8 cellular contexts compared by ENCODE assay signal in the genomic region with DNA sequence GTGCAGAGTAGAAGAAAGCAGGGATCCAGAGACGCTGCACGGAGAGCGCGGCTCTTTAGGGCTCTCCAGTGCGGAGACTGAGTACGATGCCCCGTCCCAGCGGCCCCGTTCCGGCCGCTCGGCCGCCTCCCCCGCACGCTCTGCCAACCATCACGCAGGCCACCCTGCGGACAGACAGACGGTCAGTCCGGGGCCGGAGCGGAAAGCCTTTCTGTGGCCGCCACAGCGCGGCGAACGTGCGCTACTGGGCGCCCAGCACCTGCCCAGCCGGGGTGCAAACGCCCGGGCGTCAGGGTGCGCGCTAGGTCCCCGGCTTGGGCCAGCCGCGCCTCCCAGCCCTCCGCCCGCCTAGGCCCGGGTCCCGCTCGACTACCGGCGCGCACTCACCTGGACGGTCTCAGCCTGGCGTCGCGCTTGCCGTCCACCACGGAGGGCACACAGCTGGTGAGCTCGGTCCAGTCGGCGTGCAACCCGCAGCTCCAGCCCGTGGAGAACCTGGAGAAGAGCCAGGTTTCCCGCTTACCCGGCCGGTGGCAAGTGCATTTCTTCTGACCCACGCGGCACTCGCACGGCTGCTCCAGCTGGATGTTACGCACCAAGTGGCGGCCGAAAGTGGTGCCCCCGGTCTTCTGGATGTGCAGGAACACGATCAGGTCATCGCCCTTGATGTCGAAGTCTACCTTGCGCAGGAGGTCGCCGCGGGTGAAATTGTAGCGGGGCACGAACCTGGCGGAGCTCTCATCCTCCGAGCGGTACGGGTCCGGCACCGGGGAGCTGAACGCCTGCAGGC. TPM values are rescaled to one million over a fixed set of nuclear protein-coding genes. Genes with fewer than 3 reads are reported as not detected.
A peak's percentile ranks its signal among the peaks of the same experiment; 100 is the strongest.
DNase-seq lines count a peak whose midpoint lies in the region; ATAC-seq and TF ChIP-seq lines count a peak whose summit lies in the region.

No MANE protein-coding gene starts in this region.

- TF ChIP-seq EP300 in SK-N-SH (IDR thresholded peaks at IDR 0.05; ENCODE audit: borderline replicate concordance in 1 of 2, low read depth in 1 of 2, low read length in 1 of 2): no peak

- no peak overlapping the region for H3K4me2 ChIP-seq in SK-N-SH

- 62% methylated on average over 5 of the region's 83 CpGs for WGBS in SK-N-SH (ENCODE audit: low lambda C conversion rate)
- 0 to 35% (median 1%) methylated on average over 36 to 83 of the region's 83 CpGs for whole genome bisulfite sequencing in psoas muscle, 3 donors

- peak overlapping the region in 1 of 2 experiments; percentile 53; a peak in 1 of 4 replicates for H3K27ac ChIP-seq in SK-N-SH (ENCODE audit: low read depth in 2 of 2, low read length in 1 of 2)
- H3K27ac ChIP-seq in foreskin keratinocyte: no peak overlapping the region
- no peak overlapping the region for H3K27ac ChIP-seq in psoas muscle

- intact Hi-C loops in psoas muscle (cut with DNase I): loop anchor here (5.0 to 10.0 kb wide), 2 partner anchors 212 to 214 kb away; no protein-coding TSS in a partner anchor

- H3F3A ChIP-seq in SK-N-SH (replicated peaks; ENCODE audit: insufficient read depth): no peaks in the 10 kb centered on the region

- H3K36me3 ChIP-seq in SK-N-SH (replicated peaks in 1 of 2; ENCODE audit: control insufficient read depth in 1 of 2, insufficient read depth in 2 of 2, low read length in 1 of 2): no peaks in the 10 kb centered on the region
- H3K36me3 ChIP-seq in psoas muscle (ENCODE audit: insufficient read depth in 1 of 2, low read depth in 1 of 2): no peaks in the 10 kb centered on the region

- peaks cover 41% of the 10 kb centered on the region for H3K27me3 ChIP-seq in SK-N-SH (ENCODE audit: insufficient read depth)
- peaks cover 33% of the 10 kb centered on the region for H3K27me3 ChIP-seq in foreskin keratinocyte
- peaks cover 0 to 48% (median 0%) of the 10 kb centered on the region in 3 donors for H3K27me3 ChIP-seq in psoas muscle (ENCODE audit: insufficient read depth in 3 of 3, low read length in 2 of 3)

- H3K4me1 ChIP-seq in SK-N-SH (ENCODE audit: control insufficient read depth in 1 of 2, insufficient read depth in 2 of 2, low read depth in 1 of 2, low read length in 1 of 2): peaks cover 0 to 18% of the 10 kb centered on the region in 2 experiments; a peak in 1 of 4 replicates
- H3K4me1 ChIP-seq in foreskin keratinocyte: no peaks in the 10 kb centered on the region
- no peaks in the 10 kb centered on the region for H3K4me1 ChIP-seq in psoas muscle

- no peaks in the 10 kb centered on the region for H3K79me2 ChIP-seq in SK-N-SH (ENCODE audit: insufficient read depth)

- peak; percentile 47 for DNase-seq in ELF-1 (ENCODE audit: low read depth, low spot score)
- peak; percentile 59 for DNase-seq in SK-N-SH
- DNase-seq in foreskin keratinocyte: no peak
- peak in 1 of 2 donors; percentile 13 for DNase-seq in psoas muscle
- DNase-seq in NCI-H1092 (lab: John Stamatoyannopoulos, UW): no peak
- DNase-seq in DMS79 (lab: John Stamatoyannopoulos, UW): no peak

- H3K4me3 ChIP-seq in SK-N-SH (ENCODE audit: low read depth in 2 of 2, low read length in 1 of 2): peak overlapping the region in 1 of 2 experiments; percentile 48; a peak in 2 of 4 replicates
- H3K4me3 ChIP-seq in psoas muscle: peak overlapping the region; percentile 66

- POLR2A ChIA-PET in SK-N-SH (lab: Yijun Ruan, JAX): interaction anchor here (1.1 to 2.1 kb wide), 3 partner anchors 10 to 26 kb away, joined by 3 to 6 read pairs (median 4); no protein-coding TSS in a partner anchor

- H3K9me3 ChIP-seq in SK-N-SH (no peaks in the 10 kb centered on the region), psoas muscle (no peaks in the 10 kb centered on the region)

- CTCF ChIA-PET in SK-N-SH (lab: Yijun Ruan, JAX): interaction anchor here (0.9 to 1.6 kb wide), 7 partner anchors 10 to 1115 kb away, joined by 3 to 10 read pairs (median 4); no protein-coding TSS in a partner anchor

- no peaks in the 10 kb centered on the region for H3K9me2 ChIP-seq in SK-N-SH

- H2AFZ ChIP-seq in SK-N-SH (ENCODE audit: low read depth): no peak overlapping the region

- TF ChIP-seq CTCF in SK-N-SH (IDR thresholded peaks at IDR 0.05) (no peak), foreskin keratinocyte (conservative IDR thresholded peaks at IDR 0.05) (no peak), psoas muscle (IDR thresholded peaks at IDR 0.05) (no peak)

- ATAC-seq in foreskin keratinocyte (peak; percentile 17), psoas muscle (peak; percentile 13 to 45 (median 37)), HG03354 (IDR thresholded peaks at IDR 0.05; ENCODE audit: poor library complexity, severe bottlenecking, unreplicated experiment) (no peak), HG02588 (IDR thresholded peaks at IDR 0.05; ENCODE audit: unreplicated experiment) (no peak)

- TF ChIP-seq RAD21 in SK-N-SH (IDR thresholded peaks at IDR 0.05; ENCODE audit: low read length): peak; percentile 5; the same call in 1 of the 2 replicates

- no peak overlapping the region for H3K9ac ChIP-seq in SK-N-SH

- no peaks in the 10 kb centered on the region for H4K20me1 ChIP-seq in SK-N-SH (ENCODE audit: insufficient read depth)

TF ChIP-seq in SK-N-SH, 30 proteins besides CTCF, POLR2A, EP300 and RAD21:
- TF ChIP-seq GABPA (IDR thresholded peaks at IDR 0.05; ENCODE audit: low read depth): no peak
- TF ChIP-seq, protein P1, sequence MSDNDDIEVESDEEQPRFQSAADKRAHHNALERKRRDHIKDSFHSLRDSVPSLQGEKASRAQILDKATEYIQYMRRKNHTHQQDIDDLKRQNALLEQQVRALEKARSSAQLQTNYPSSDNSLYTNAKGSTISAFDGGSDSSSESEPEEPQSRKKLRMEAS (IDR thresholded peaks at IDR 0.05; ENCODE audit: low read depth): no peak
- no peak for TF ChIP-seq SMC3 (IDR thresholded peaks at IDR 0.05; ENCODE audit: low read depth, low read length)
- TF ChIP-seq, protein P2, sequence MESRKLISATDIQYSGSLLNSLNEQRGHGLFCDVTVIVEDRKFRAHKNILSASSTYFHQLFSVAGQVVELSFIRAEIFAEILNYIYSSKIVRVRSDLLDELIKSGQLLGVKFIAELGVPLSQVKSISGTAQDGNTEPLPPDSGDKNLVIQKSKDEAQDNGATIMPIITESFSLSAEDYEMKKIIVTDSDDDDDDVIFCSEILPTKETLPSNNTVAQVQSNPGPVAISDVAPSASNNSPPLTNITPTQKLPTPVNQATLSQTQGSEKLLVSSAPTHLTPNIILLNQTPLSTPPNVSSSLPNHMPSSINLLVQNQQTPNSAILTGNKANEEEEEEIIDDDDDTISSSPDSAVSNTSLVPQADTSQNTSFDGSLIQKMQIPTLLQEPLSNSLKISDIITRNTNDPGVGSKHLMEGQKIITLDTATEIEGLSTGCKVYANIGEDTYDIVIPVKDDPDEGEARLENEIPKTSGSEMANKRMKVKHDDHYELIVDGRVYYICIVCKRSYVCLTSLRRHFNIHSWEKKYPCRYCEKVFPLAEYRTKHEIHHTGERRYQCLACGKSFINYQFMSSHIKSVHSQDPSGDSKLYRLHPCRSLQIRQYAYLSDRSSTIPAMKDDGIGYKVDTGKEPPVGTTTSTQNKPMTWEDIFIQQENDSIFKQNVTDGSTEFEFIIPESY (IDR thresholded peaks at IDR 0.05; ENCODE audit: borderline replicate concordance, low read depth): no peak
- TF ChIP-seq, protein P3, sequence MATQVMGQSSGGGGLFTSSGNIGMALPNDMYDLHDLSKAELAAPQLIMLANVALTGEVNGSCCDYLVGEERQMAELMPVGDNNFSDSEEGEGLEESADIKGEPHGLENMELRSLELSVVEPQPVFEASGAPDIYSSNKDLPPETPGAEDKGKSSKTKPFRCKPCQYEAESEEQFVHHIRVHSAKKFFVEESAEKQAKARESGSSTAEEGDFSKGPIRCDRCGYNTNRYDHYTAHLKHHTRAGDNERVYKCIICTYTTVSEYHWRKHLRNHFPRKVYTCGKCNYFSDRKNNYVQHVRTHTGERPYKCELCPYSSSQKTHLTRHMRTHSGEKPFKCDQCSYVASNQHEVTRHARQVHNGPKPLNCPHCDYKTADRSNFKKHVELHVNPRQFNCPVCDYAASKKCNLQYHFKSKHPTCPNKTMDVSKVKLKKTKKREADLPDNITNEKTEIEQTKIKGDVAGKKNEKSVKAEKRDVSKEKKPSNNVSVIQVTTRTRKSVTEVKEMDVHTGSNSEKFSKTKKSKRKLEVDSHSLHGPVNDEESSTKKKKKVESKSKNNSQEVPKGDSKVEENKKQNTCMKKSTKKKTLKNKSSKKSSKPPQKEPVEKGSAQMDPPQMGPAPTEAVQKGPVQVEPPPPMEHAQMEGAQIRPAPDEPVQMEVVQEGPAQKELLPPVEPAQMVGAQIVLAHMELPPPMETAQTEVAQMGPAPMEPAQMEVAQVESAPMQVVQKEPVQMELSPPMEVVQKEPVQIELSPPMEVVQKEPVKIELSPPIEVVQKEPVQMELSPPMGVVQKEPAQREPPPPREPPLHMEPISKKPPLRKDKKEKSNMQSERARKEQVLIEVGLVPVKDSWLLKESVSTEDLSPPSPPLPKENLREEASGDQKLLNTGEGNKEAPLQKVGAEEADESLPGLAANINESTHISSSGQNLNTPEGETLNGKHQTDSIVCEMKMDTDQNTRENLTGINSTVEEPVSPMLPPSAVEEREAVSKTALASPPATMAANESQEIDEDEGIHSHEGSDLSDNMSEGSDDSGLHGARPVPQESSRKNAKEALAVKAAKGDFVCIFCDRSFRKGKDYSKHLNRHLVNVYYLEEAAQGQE (IDR thresholded peaks at IDR 0.05; ENCODE audit: low read depth, low read length): no peak
- TF ChIP-seq SIN3A (IDR thresholded peaks at IDR 0.05; ENCODE audit: borderline replicate concordance, low read depth, low read length): no peak
- no peak for TF ChIP-seq JUND (IDR thresholded peaks at IDR 0.05)
- TF ChIP-seq ELF1 (IDR thresholded peaks at IDR 0.05): no peak
- TF ChIP-seq RXRA (IDR thresholded peaks at IDR 0.05; ENCODE audit: borderline replicate concordance, low read depth): no peak
- TF ChIP-seq MXI1 (IDR thresholded peaks at IDR 0.05; ENCODE audit: low read depth, low read length): no peak
- TF ChIP-seq CHD2 (IDR thresholded peaks at IDR 0.05; ENCODE audit: low read length, partially characterized antibody): no peak
- no peak for TF ChIP-seq POLR2AphosphoS5 (IDR thresholded peaks at IDR 0.05; ENCODE audit: low read depth, low read length)
TF ChIP-seq in SK-N-SH: peak in this region for 0.

RNA-seq across cellular contexts. Expression of a gene that starts 1.8 kb away (rescaled TPM):
- 0.05 and 0.18 TPM in 2 replicates for polyA plus RNA-seq in SK-N-SH (2012; rRNA removed)
- polyA plus RNA-seq in SK-N-SH (2012; cell fraction: cytosol; rRNA removed): 0.18 and 0.31 TPM in 2 replicates
- polyA plus RNA-seq in SK-N-SH (2012; cell fraction: nucleus; rRNA removed): 0.02 and 0.08 TPM in 2 replicates
- total RNA-seq in foreskin keratinocyte: 1.3 and 1.5 TPM in 2 replicates
- 0.50 and 0.56 TPM in 2 replicates for polyA plus RNA-seq in foreskin keratinocyte
- total RNA-seq in psoas muscle: 1 to 10 TPM in 3 of 4 donors, under 1 TPM in 1; 0.99 to 10.0 (median 7.7) TPM
- 1 to 10 TPM in 1 of 3 donors, under 1 TPM in 2; 0.30 to 1.3 (median 0.48) TPM for polyA plus RNA-seq in psoas muscle

Comparison
In these comparisons a context has a peak if more than half of its experiments do, and no peak if none do; other contexts are left out.
1. DNase-seq: peak in ELF-1 (single experiment) and SK-N-SH (single experiment); none in foreskin keratinocyte (0 of 2), NCI-H1092 (single experiment) and DMS79 (single experiment).
2. ATAC-seq: peak in foreskin keratinocyte (single experiment) and psoas muscle (4 of 4); none in HG03354 (single experiment) and HG02588 (single experiment).